16 cellular contexts compared by ENCODE assay signal in the genomic region with DNA sequence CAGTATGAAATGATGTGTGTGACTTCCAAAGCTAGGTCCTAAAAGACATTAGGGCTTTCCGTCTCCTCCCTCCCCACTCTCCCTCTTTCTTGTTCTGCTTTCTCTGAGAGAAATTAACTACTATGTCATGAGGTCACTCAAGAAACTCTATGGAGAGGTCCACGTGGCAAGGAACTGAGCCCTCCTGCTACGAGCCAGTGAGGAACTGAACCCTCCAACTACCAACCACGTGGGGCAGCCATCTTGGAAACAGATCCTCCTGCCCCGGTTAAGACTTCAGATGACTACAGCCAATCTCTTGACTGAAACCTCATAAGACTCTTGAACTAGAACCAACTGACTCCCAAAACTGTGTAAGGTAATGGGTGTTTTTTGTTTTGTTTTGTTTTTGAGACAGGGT. TPM values are rescaled to one million over a fixed set of nuclear protein-coding genes. Genes with fewer than 3 reads are reported as not detected.
"Had no signal": no experiment of that assay in that cellular context is flagged by ENCODE, and none has a peak within 500 bp of the region (broad histone marks: within the 10 kb centered on the region; RNA-seq: fewer than 3 reads in every experiment).

No MANE protein-coding gene starts in this region.

- H3K36me3 ChIP-seq: esophagus squamous epithelium, tibial nerve had no signal

- H3K27ac Mint-ChIP-seq: activated naive CD8-positive, alpha-beta T cell treated with anti-CD3 and anti-CD28 coated beads for 36 hours; natural killer cell; progenitor cell of endocrine pancreas; stimulated activated naive B cell treated with anti-CD40 and anti-IgM and Interleukin-4, amounts not matched to agents 10 μg/mL and 1 μg/mL and 100 μg/mL, for 72 hours; T-helper 2 cell treated with Interferon-gamma antibody and Interleukin-4, amounts not matched to agents 5 μg/mL and 100 μg/mL, for 36 hours had no signal

- H3K4me3 ChIP-seq: esophagus squamous epithelium, mucosa of descending colon, tibial nerve had no signal

- H3K9me3 ChIP-seq: esophagus squamous epithelium, mucosa of descending colon, tibial nerve had no signal

- H3K36me3 Mint-ChIP-seq: activated naive CD8-positive, alpha-beta T cell treated with anti-CD3 and anti-CD28 coated beads for 36 hours; natural killer cell; stimulated activated naive B cell treated with anti-CD40 and anti-IgM and Interleukin-4, amounts not matched to agents 10 μg/mL and 1 μg/mL and 100 μg/mL, for 72 hours had no signal

- H3K9me3 Mint-ChIP-seq: activated naive CD8-positive, alpha-beta T cell treated with anti-CD3 and anti-CD28 coated beads for 36 hours; activated T-cell treated with anti-CD3 and anti-CD28 coated beads, Interleukin-2, amount 50 U/mL, for 4 hours; natural killer cell; T-helper 2 cell treated with Interferon-gamma antibody and Interleukin-4, amounts not matched to agents 5 μg/mL and 100 μg/mL, for 36 hours had no signal

- H3K4me1 Mint-ChIP-seq: natural killer cell had no signal

- H3K27ac ChIP-seq: esophagus squamous epithelium, tibial nerve had no signal

- H3K4me3 Mint-ChIP-seq: activated naive CD8-positive, alpha-beta T cell treated with anti-CD3 and anti-CD28 coated beads for 36 hours; activated T-cell treated with anti-CD3 and anti-CD28 coated beads, Interleukin-2, amount 50 U/mL, for 4 hours; natural killer cell; stimulated activated naive B cell treated with anti-CD40 and anti-IgM and Interleukin-4, amounts not matched to agents 10 μg/mL and 1 μg/mL and 100 μg/mL, for 72 hours; T-helper 2 cell treated with Interferon-gamma antibody and Interleukin-4, amounts not matched to agents 5 μg/mL and 100 μg/mL, for 36 hours had no signal

- ATAC-seq: activated T-cell treated with anti-CD3 and anti-CD28 coated beads, Interleukin-2, amount 50 U/mL, for 4 hours; left cardiac atrium; mucosa of descending colon; natural killer cell; right cardiac atrium; stimulated activated naive B cell treated with anti-CD40 and anti-IgM and Interleukin-4, amounts not matched to agents 10 μg/mL and 1 μg/mL and 100 μg/mL, for 72 hours had no signal

- DNase-seq: activated CD4-positive, alpha-beta T cell treated with anti-CD3 and anti-CD28 coated beads, Interleukin-2, amount 50 U/mL, for 4 hours; activated CD4-positive, CD25-positive, alpha-beta regulatory T cell treated with anti-CD3 and anti-CD28 coated beads, Interleukin-2, amount 50 U/mL, for 72 hours; activated effector memory CD4-positive, alpha-beta T cell treated with anti-CD3 and anti-CD28 coated beads, Interleukin-2, amount 50 U/mL, for 16 hours; activated naive CD8-positive, alpha-beta T cell treated with anti-CD3 and anti-CD28 coated beads for 36 hours; activated T-cell treated with anti-CD3 and anti-CD28 coated beads, Interleukin-2, amount 50 U/mL, for 4 hours; esophagus squamous epithelium; foreskin fibroblast; left cardiac atrium; mammary epithelial cell; mucosa of descending colon; natural killer cell; stimulated activated naive B cell treated with anti-CD40 and anti-IgM and Interleukin-4, amounts not matched to agents 10 μg/mL and 1 μg/mL and 100 μg/mL, for 72 hours had no signal

RNA-seq across cellular contexts. Expression of a gene that starts 4.2 kb away (rescaled TPM):
- total RNA-seq: activated T-cell treated with anti-CD3 and anti-CD28 coated beads, Interleukin-2, amount 50 U/mL, for 4 hours; mammary epithelial cell; natural killer cell; tibial nerve had no signal
- polyA plus RNA-seq: mammary epithelial cell had no signal
